ENCODE assay signal across 8 cellular contexts in genomic region chrX:154370300-154370881, GRCh38. TPM values are rescaled to one million over a fixed set of nuclear protein-coding genes. Genes with fewer than 3 reads are reported as not detected.
DNase-seq lines count a peak whose midpoint lies in the region; ATAC-seq lines count a peak whose summit lies in the region.

No MANE protein-coding gene starts in this region.

- no peaks in the 10 kb centered on the region for H3K9me3 Mint-ChIP-seq in naive thymus-derived CD8-positive, alpha-beta T cell

- peak in 1 of 2 donors; percentile 1 for ATAC-seq in naive thymus-derived CD8-positive, alpha-beta T cell
- no peak for ATAC-seq in HG03097 (IDR thresholded peaks at IDR 0.05; ENCODE audit: low FRiP score, unreplicated experiment)

- peak overlapping the region; percentile 81 for H3K4me3 ChIP-seq in ectodermal cell (ENCODE audit: insufficient read depth, low read depth, low read length)

- 0 to 1% methylated on average over 52 of the region's 52 CpGs for WGBS in ectodermal cell, 2 experiments

- no peaks in the 10 kb centered on the region for H3K27me3 Mint-ChIP-seq in naive thymus-derived CD8-positive, alpha-beta T cell

- peaks cover 29% of the 10 kb centered on the region for H3K27me3 ChIP-seq in ectodermal cell (ENCODE audit: control insufficient read depth, insufficient read depth, low read length, poor library complexity, severe bottlenecking)

- H3K4me3 Mint-ChIP-seq in naive thymus-derived CD8-positive, alpha-beta T cell: peak overlapping the region; percentile 87 to 96 (median 92)

- no peaks in the 10 kb centered on the region for H3K9me3 ChIP-seq in ectodermal cell (ENCODE audit: control insufficient read depth, low read length)

- peaks cover 16% of the 10 kb centered on the region for H3K36me3 ChIP-seq in ectodermal cell (ENCODE audit: control insufficient read depth, insufficient read depth, low read length)

- peaks cover 4 to 30% (median 23%) of the 10 kb centered on the region in 4 donors for H3K4me1 Mint-ChIP-seq in naive thymus-derived CD8-positive, alpha-beta T cell

- DNase-seq in ELR (ENCODE audit: low read depth) (peak; percentile 27), NCI-H1092 treated with DMSO at 0.1 percent for 48 hours (lab: John Stamatoyannopoulos, UW) (peak; percentile 44), NCI-H446 treated with DMSO at 0.1 percent for 48 hours (lab: John Stamatoyannopoulos, UW) (no peak), SK-N-DZ (ENCODE audit: low spot score) (no peak), NAMALWA (ENCODE audit: low spot score) (no peak)
- DNase-seq in naive thymus-derived CD8-positive, alpha-beta T cell: peak in 1 of 10 donors; percentile 38

- POLR2A ChIA-PET in naive thymus-derived CD8-positive, alpha-beta T cell (lab: Charles Lee): interaction anchor here (1.0 to 7.1 kb wide), 15 partner anchors 8 to 399 kb away, joined by 3 to 101 read pairs (median 8); partner anchors contain the start of genes EMD, HCFC1, RPL10 and SLC10A3

- peak overlapping the region; percentile 80 for H3K27ac ChIP-seq in ectodermal cell (ENCODE audit: insufficient read depth, low read depth, low read length, poor library complexity, severe bottlenecking)

- no peaks in the 10 kb centered on the region for H3K4me1 ChIP-seq in ectodermal cell (ENCODE audit: control insufficient read depth, insufficient read depth, low read length)

- peak overlapping the region; percentile 70 to 99 (median 94) for H3K27ac Mint-ChIP-seq in naive thymus-derived CD8-positive, alpha-beta T cell

- peaks cover 0 to 14% (median 0%) of the 10 kb centered on the region in 3 donors for H3K36me3 Mint-ChIP-seq in naive thymus-derived CD8-positive, alpha-beta T cell

RNA-seq across cellular contexts. Expression of gene FLNA, which starts 4.0 kb away (rescaled TPM):
- 614 TPM for polyA plus RNA-seq in ectodermal cell (2013, experiment 1 of 4)
- 687 TPM for polyA plus RNA-seq in ectodermal cell (2013, experiment 2 of 4)
- polyA plus RNA-seq in ectodermal cell (2013, experiment 3 of 4): 500 TPM
- 579 TPM for polyA plus RNA-seq in ectodermal cell (2013, experiment 4 of 4)
- 100 to 1,000 TPM; 613 to 633 TPM for total RNA-seq in naive thymus-derived CD8-positive, alpha-beta T cell
- 100 to 1,000 TPM; 156 to 341 (median 169) TPM for polyA plus RNA-seq in naive thymus-derived CD8-positive, alpha-beta T cell
- polyA plus RNA-seq in SK-N-DZ (2014; cell fraction: cytosol; rRNA removed): 118 and 164 TPM in 2 replicates
- polyA plus RNA-seq in SK-N-DZ (2014; cell fraction: nucleus; rRNA removed): 267 and 369 TPM in 2 replicates

RNA-seq across cellular contexts. Expression of gene EMD, which starts 8.7 kb away (rescaled TPM):
- 70.7 TPM for polyA plus RNA-seq in ectodermal cell (2013, experiment 1 of 4)
- 74.1 TPM for polyA plus RNA-seq in ectodermal cell (2013, experiment 2 of 4)
- polyA plus RNA-seq in ectodermal cell (2013, experiment 3 of 4): 64.8 TPM
- 69.4 TPM for polyA plus RNA-seq in ectodermal cell (2013, experiment 4 of 4)
- total RNA-seq in naive thymus-derived CD8-positive, alpha-beta T cell: 10 to 100 TPM; 90.4 to 95.4 TPM
- 10 to 100 TPM; 35.5 to 37.1 (median 35.7) TPM for polyA plus RNA-seq in naive thymus-derived CD8-positive, alpha-beta T cell
- polyA plus RNA-seq in SK-N-DZ (2014; cell fraction: cytosol; rRNA removed): 76.3 and 77.9 TPM in 2 replicates
- 63.6 and 71.0 TPM in 2 replicates for polyA plus RNA-seq in SK-N-DZ (2014; cell fraction: nucleus; rRNA removed)

RNA-seq across cellular contexts. Expression of gene RPL10, which starts 27.8 kb away (rescaled TPM):
- polyA plus RNA-seq in ectodermal cell (2013, experiment 1 of 4): 2,698 TPM
- polyA plus RNA-seq in ectodermal cell (2013, experiment 2 of 4): 2,845 TPM
- 2,945 TPM for polyA plus RNA-seq in ectodermal cell (2013, experiment 3 of 4)
- polyA plus RNA-seq in ectodermal cell (2013, experiment 4 of 4): 3,150 TPM
- total RNA-seq in naive thymus-derived CD8-positive, alpha-beta T cell: 1,000 to 10,000 TPM; 4,733 to 4,862 TPM
- polyA plus RNA-seq in naive thymus-derived CD8-positive, alpha-beta T cell: 1,000 to 10,000 TPM; 5,585 to 7,081 (median 6,663) TPM
- 4,718 and 5,431 TPM in 2 replicates for polyA plus RNA-seq in SK-N-DZ (2014; cell fraction: cytosol; rRNA removed)
- polyA plus RNA-seq in SK-N-DZ (2014; cell fraction: nucleus; rRNA removed): 2,533 and 5,089 TPM in 2 replicates

RNA-seq across cellular contexts. Expression of gene DNASE1L1, which starts 38.7 kb away (rescaled TPM):
- polyA plus RNA-seq in ectodermal cell (2013, experiment 1 of 4): 17.5 TPM
- polyA plus RNA-seq in ectodermal cell (2013, experiment 2 of 4): 16.1 TPM
- polyA plus RNA-seq in ectodermal cell (2013, experiment 3 of 4): 14.3 TPM
- polyA plus RNA-seq in ectodermal cell (2013, experiment 4 of 4): 15.1 TPM
- 10 to 100 TPM; 16.6 to 19.9 TPM for total RNA-seq in naive thymus-derived CD8-positive, alpha-beta T cell
- 10 to 100 TPM; 12.7 to 15.3 (median 12.8) TPM for polyA plus RNA-seq in naive thymus-derived CD8-positive, alpha-beta T cell
- polyA plus RNA-seq in SK-N-DZ (2014; cell fraction: cytosol; rRNA removed): 15.5 and 17.3 TPM in 2 replicates
- polyA plus RNA-seq in SK-N-DZ (2014; cell fraction: nucleus; rRNA removed): 12.1 and 20.9 TPM in 2 replicates

RNA-seq across cellular contexts. Expression of gene TAFAZZIN, which starts 40.9 kb away (rescaled TPM):
- polyA plus RNA-seq in ectodermal cell (2013, experiment 1 of 4): 42.7 TPM
- 38.3 TPM for polyA plus RNA-seq in ectodermal cell (2013, experiment 2 of 4)
- polyA plus RNA-seq in ectodermal cell (2013, experiment 3 of 4): 40.2 TPM
- polyA plus RNA-seq in ectodermal cell (2013, experiment 4 of 4): 47.3 TPM
- total RNA-seq in naive thymus-derived CD8-positive, alpha-beta T cell: 100 to 1,000 TPM; 111 to 112 TPM
- polyA plus RNA-seq in naive thymus-derived CD8-positive, alpha-beta T cell: 10 to 100 TPM; 29.3 to 39.8 (median 37.8) TPM
- polyA plus RNA-seq in SK-N-DZ (2014; cell fraction: cytosol; rRNA removed): 37.3 and 52.4 TPM in 2 replicates
- 299 and 385 TPM in 2 replicates for polyA plus RNA-seq in SK-N-DZ (2014; cell fraction: nucleus; rRNA removed)

Comparison
In these comparisons a context has a peak if more than half of its experiments do, and no peak if none do; other contexts are left out.
1. DNase-seq: peak in ELR (single experiment) and NCI-H1092 treated with DMSO at 0.1 percent for 48 hours (single experiment); none in NCI-H446 treated with DMSO at 0.1 percent for 48 hours (single experiment), SK-N-DZ (single experiment) and NAMALWA (single experiment).